In genomic region chr4:152901205-152901604, GRCh38 we compare ENCODE assay signal across 23 cellular contexts.
"Had no signal": no experiment of that assay in that cellular context is flagged by ENCODE, and none has a peak within 500 bp of the region (broad histone marks: within the 10 kb centered on the region; RNA-seq: fewer than 3 reads in every experiment).

No MANE protein-coding gene starts in this region.

- H3K27ac ChIP-seq: coronary artery, spleen, thoracic aorta, upper lobe of left lung had no signal

- H3K36me3 ChIP-seq: thoracic aorta, upper lobe of left lung had no signal

- H3K9me3 Mint-ChIP-seq: activated naive CD8-positive, alpha-beta T cell treated with anti-CD3 and anti-CD28 coated beads for 36 hours; activated T-cell treated with anti-CD3 and anti-CD28 coated beads, Interleukin-2, amount 50 U/mL, for 4 hours; T-helper 1 cell treated with Interleukin-12 subunit alpha and Interleukin-12 subunit beta and Interleukin-4 antibody, amounts not matched to agents 30 μg/mL and 1 μg/mL, for 36 hours had no signal

- H3K4me1 Mint-ChIP-seq: activated B cell treated with CpG ODN at 0.5 μM for 24 hours had no signal

- ATAC-seq: activated T-cell treated with anti-CD3 and anti-CD28 coated beads, Interleukin-2, amount 50 U/mL, for 4 hours; left ventricle myocardium superior had no signal

- H3K27me3 Mint-ChIP-seq: activated B cell treated with CpG ODN at 0.5 μM for 24 hours; activated naive CD8-positive, alpha-beta T cell treated with anti-CD3 and anti-CD28 coated beads for 36 hours; memory B cell had no signal

- H3K4me1 ChIP-seq: upper lobe of left lung had no signal

- H3K4me3 Mint-ChIP-seq: activated B cell treated with CpG ODN at 0.5 μM for 24 hours; activated naive CD8-positive, alpha-beta T cell treated with anti-CD3 and anti-CD28 coated beads for 36 hours; activated T-cell treated with anti-CD3 and anti-CD28 coated beads, Interleukin-2, amount 50 U/mL, for 4 hours; memory B cell; T-helper 1 cell treated with Interleukin-12 subunit alpha and Interleukin-12 subunit beta and Interleukin-4 antibody, amounts not matched to agents 30 μg/mL and 1 μg/mL, for 36 hours had no signal

- H3K27ac Mint-ChIP-seq: activated B cell treated with CpG ODN at 0.5 μM for 24 hours; activated naive CD8-positive, alpha-beta T cell treated with anti-CD3 and anti-CD28 coated beads for 36 hours; memory B cell; T-helper 1 cell treated with Interleukin-12 subunit alpha and Interleukin-12 subunit beta and Interleukin-4 antibody, amounts not matched to agents 30 μg/mL and 1 μg/mL, for 36 hours had no signal

- FAIRE-seq: bronchial epithelial cell had no signal

- DNase-seq: activated B cell treated with CpG ODN at 0.5 μM for 24 hours; activated CD4-positive, alpha-beta T cell treated with anti-CD3 and anti-CD28 coated beads for 4 hours; activated CD4-positive, alpha-beta T cell treated with anti-CD3 and anti-CD28 coated beads, Interleukin-2, amount 50 U/mL, for 48 hours; activated CD8-positive, alpha-beta memory T cell treated with anti-CD3 and anti-CD28 coated beads, Interleukin-2, amount 50 U/mL, for 48 hours; activated naive CD4-positive, alpha-beta T cell treated with Interleukin-2 at 50 U/mL for 16 hours; activated naive CD8-positive, alpha-beta T cell treated with anti-CD3 and anti-CD28 coated beads for 36 hours; activated T-cell treated with anti-CD3 and anti-CD28 coated beads, Interleukin-2, amount 50 U/mL, for 4 hours; amniotic stem cell; cerebellar nuclear complex; glutamatergic neuron; left ventricle myocardium superior; occipital lobe; posterior cingulate gyrus; spleen; stimulated activated CD4-positive, alpha-beta T cell treated with anti-CD3 and anti-CD28 coated beads, Interleukin-4, amount 100 ng/mL, for 1 hour; stimulated activated naive CD4-positive, alpha-beta T cell; T1000; upper lobe of left lung had no signal

- H3K9me3 ChIP-seq: thoracic aorta, upper lobe of left lung had no signal

- H3K27me3 ChIP-seq: spleen, upper lobe of left lung had no signal

- H3K4me3 ChIP-seq: coronary artery, spleen, thoracic aorta, upper lobe of left lung had no signal
